ENCODE assay signal across 19 cellular contexts in the genomic region with DNA sequence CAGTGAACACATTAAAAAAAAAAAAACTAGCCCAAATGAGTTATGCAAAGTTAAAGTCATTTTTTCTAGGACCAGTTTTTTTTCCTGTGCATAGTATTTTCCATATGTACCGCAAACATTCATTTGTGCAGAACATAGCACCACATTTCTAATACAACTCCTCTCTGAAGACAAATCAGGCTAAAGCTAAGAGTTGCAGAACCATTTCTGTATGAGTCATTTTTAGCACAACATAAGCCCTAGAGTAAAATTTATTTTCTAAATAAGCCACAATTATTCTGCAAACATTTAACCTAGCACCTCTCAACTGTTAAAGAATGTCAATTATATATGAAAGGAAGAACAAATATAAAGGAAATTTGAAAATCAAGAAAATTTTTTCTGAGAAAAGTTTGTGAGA.
DNase-seq lines count a peak whose midpoint lies in the region; ATAC-seq and TF ChIP-seq lines count a peak whose summit lies in the region.
"Had no signal": no experiment of that assay in that cellular context is flagged by ENCODE, and none has a peak within 500 bp of the region (broad histone marks: within the 10 kb centered on the region; RNA-seq: fewer than 3 reads in every experiment).

No MANE protein-coding gene starts in this region.

- H3F3A ChIP-seq in GM23248 (ENCODE audit: insufficient read depth): peaks cover 15% of the 10 kb centered on the region

- H3K36me3 Mint-ChIP-seq in osteocyte (ENCODE audit: unreplicated experiment): no peaks in the 10 kb centered on the region

- H3K9me3 ChIP-seq in GM23248 (ENCODE audit: low read depth): no peaks in the 10 kb centered on the region
- H3K9me3 ChIP-seq: A549 had no signal

- H3K9ac ChIP-seq in GM23248: no peak overlapping the region

- H3K27ac ChIP-seq in GM23248: peak overlapping the region; percentile 24
- H3K27ac ChIP-seq: A549, C4-2B, PC-9 had no signal

- peak overlapping the region; percentile 68 for H3K27ac Mint-ChIP-seq in osteocyte (ENCODE audit: unreplicated experiment)

- H3K9me3 Mint-ChIP-seq in osteocyte (ENCODE audit: unreplicated experiment): no peaks in the 10 kb centered on the region

- DNase-seq in GM23248 (peak; percentile 53), amniotic epithelial cell (ENCODE audit: low read depth) (peak; percentile 33), fibroblast of mammary gland (ENCODE audit: low read depth) (peak; percentile 23), osteocyte (ENCODE audit: extremely low spot score, unreplicated experiment) (no peak), D341Med (ENCODE audit: low spot score) (no peak), LoVo (ENCODE audit: low spot score) (no peak)
- DNase-seq in NK-92 treated with Interleukin-12 subunit alpha and Interleukin-12 subunit beta, amount 100 ng/mL, for 24 hours (lab: John Stamatoyannopoulos, UW): no peak
- DNase-seq: DMS 273 treated with DMSO at 0.1 percent for 48 hours, GF-D8, KBM-7, NCI-H1417 treated with DMSO at 0.1 percent for 48 hours, NCI-H187 treated with DMSO at 0.1 percent for 48 hours, NCI-H2227 treated with DMSO at 0.1 percent for 48 hours, NCI-H510A treated with DMSO at 0.1 percent for 48 hours, NCI-H774, PC-9 had no signal

- H3K4me2 ChIP-seq in GM23248 (ENCODE audit: unreplicated experiment): peak overlapping the region; percentile 24
- H3K4me2 ChIP-seq: A549, PC-9 had no signal

- H3K4me1 ChIP-seq in GM23248 (ENCODE audit: insufficient read depth): peaks cover 17% of the 10 kb centered on the region

- 0 out of 2 replicates have a peak, but pooled peaks cover 6% of the 10 kb centered on the region for H3K9me2 ChIP-seq in GM23248 (ENCODE audit: insufficient read depth)

- no peaks in the 10 kb centered on the region for H4K20me1 ChIP-seq in GM23248 (ENCODE audit: insufficient read depth)

- no peak overlapping the region for H3K4me3 Mint-ChIP-seq in osteocyte (ENCODE audit: unreplicated experiment)

- H3K36me3 ChIP-seq in GM23248 (ENCODE audit: low read depth): no peaks in the 10 kb centered on the region

- no peaks in the 10 kb centered on the region for H3K27me3 Mint-ChIP-seq in osteocyte (ENCODE audit: unreplicated experiment)

- no peaks in the 10 kb centered on the region for H3K27me3 ChIP-seq in GM23248 (replicated peaks; ENCODE audit: insufficient read depth)

- 14 to 27% methylated on average over 1 of the region's 1 CpG for WGBS in GM23248 (ENCODE audit: low coverage in 1 of 2, low lambda C conversion rate in 2 of 2, missing lambda C conversion rate in 2 of 2), 2 experiments

- no peak overlapping the region for H2AFZ ChIP-seq in GM23248
- H2AFZ ChIP-seq: PC-9 had no signal

- H3K79me2 ChIP-seq in GM23248 (ENCODE audit: insufficient read depth): 0 out of 2 replicates have a peak, but pooled peaks cover 4% of the 10 kb centered on the region

- H3K4me1 Mint-ChIP-seq in osteocyte (ENCODE audit: unreplicated experiment): peaks cover 45% of the 10 kb centered on the region

- in situ Hi-C loops in GM23248 (cut with MboI): no loop called here

- H3K4me3 ChIP-seq in GM23248: no peak overlapping the region
- no peak overlapping the region for H3K4me3 ChIP-seq in fibroblast of mammary gland (ENCODE audit: control insufficient read depth, low read depth, low read length)
- H3K4me3 ChIP-seq: A549, PC-9 had no signal

- TF ChIP-seq CTCF in fibroblast of mammary gland (conservative IDR thresholded peaks at IDR 0.05; ENCODE audit: control insufficient read depth, insufficient read depth, low read depth, low read length) (no peak), osteocyte (IDR thresholded peaks at IDR 0.05) (no peak)

- ATAC-seq in HG03439 (IDR thresholded peaks at IDR 0.05; ENCODE audit: unreplicated experiment): no peak
- ATAC-seq: A549 had no signal

Comparison
In these comparisons a context has a peak if more than half of its experiments do, and no peak if none do; other contexts are left out.
1. DNase-seq: peak in GM23248 (single experiment), amniotic epithelial cell (single experiment) and fibroblast of mammary gland (single experiment); none in osteocyte (single experiment), NK-92 treated with Interleukin-12 subunit alpha and Interleukin-12 subunit beta, amount 100 ng/mL, for 24 hours (single experiment), D341Med (single experiment) and LoVo (single experiment).